In genomic region chr5:157215143-157215825, GRCh38 we compare ENCODE assay signal across 10 cellular contexts. TPM values are rescaled to one million over a fixed set of nuclear protein-coding genes. Genes with fewer than 3 reads are reported as not detected.
DNase-seq lines count a peak whose midpoint lies in the region; ATAC-seq and TF ChIP-seq lines count a peak whose summit lies in the region.
"Had no signal": no experiment of that assay in that cellular context is flagged by ENCODE, and none has a peak within 500 bp of the region (broad histone marks: within the 10 kb centered on the region; RNA-seq: fewer than 3 reads in every experiment).

No MANE protein-coding gene starts in this region.

- no peaks in the 10 kb centered on the region for H3K27me3 ChIP-seq in foreskin keratinocyte

- no peaks in the 10 kb centered on the region for H3K4me1 ChIP-seq in foreskin keratinocyte

- H3K27me3 Mint-ChIP-seq in immature natural killer cell (ENCODE audit: low read depth in 3 of 3): peaks cover 1 to 5% (median 2%) of the 10 kb centered on the region in 3 donors

- peaks cover 89 to 96% of the 10 kb centered on the region in 2 donors for H3K4me1 Mint-ChIP-seq in immature natural killer cell

- ATAC-seq in GM18867 (IDR thresholded peaks at IDR 0.05; ENCODE audit: unreplicated experiment): peak; percentile 59
- peak; percentile 47 for ATAC-seq in GM21528 (IDR thresholded peaks at IDR 0.05; ENCODE audit: low FRiP score, unreplicated experiment)
- ATAC-seq in HG03460 (IDR thresholded peaks at IDR 0.05; ENCODE audit: unreplicated experiment): peak; percentile 51
- ATAC-seq in foreskin keratinocyte: no peak

- no peak overlapping the region for H3K27ac ChIP-seq in foreskin keratinocyte

- no peak for TF ChIP-seq CTCF in foreskin keratinocyte (conservative IDR thresholded peaks at IDR 0.05)

- peak overlapping the region; percentile 83 to 91 (median 85) for H3K4me3 Mint-ChIP-seq in immature natural killer cell

- peak; percentile 72 to 75 (median 74) for DNase-seq in immature natural killer cell
- DNase-seq in NCI-H446 treated with DMSO at 0.1 percent for 48 hours (lab: John Stamatoyannopoulos, UW): no peak
- no peak for DNase-seq in HK-2 (ENCODE audit: unreplicated experiment)
- no peak for DNase-seq in foreskin keratinocyte
- no peak for DNase-seq in MV-4-11 (lab: John Stamatoyannopoulos, UW)
- DNase-seq: SHP77 had no signal

- no peaks in the 10 kb centered on the region for H3K9me3 Mint-ChIP-seq in immature natural killer cell

- peaks cover 51 to 81% (median 71%) of the 10 kb centered on the region in 3 donors for H3K36me3 Mint-ChIP-seq in immature natural killer cell

- H3K27ac Mint-ChIP-seq in immature natural killer cell: peak overlapping the region; percentile 90 to 99 (median 98)

RNA-seq across cellular contexts. Expression of gene ITK, which starts 34.6 kb away (rescaled TPM):
- polyA plus RNA-seq in immature natural killer cell (10 to 100 TPM; 38.5 to 71.9 (median 54.6) TPM), foreskin keratinocyte (not detected in 2 replicates)
- not detected in 2 replicates for total RNA-seq in foreskin keratinocyte
- total RNA-seq: osteoblast had no signal

RNA-seq across cellular contexts. Expression of gene GARIN3, which starts 49.2 kb away (rescaled TPM):
- not detected for polyA plus RNA-seq in immature natural killer cell
- total RNA-seq in foreskin keratinocyte: not detected in 2 replicates
- not detected in 2 replicates for polyA plus RNA-seq in foreskin keratinocyte
- total RNA-seq: osteoblast had no signal

RNA-seq across cellular contexts. Expression of gene CYFIP2, which starts 50.6 kb away (rescaled TPM):
- polyA plus RNA-seq in immature natural killer cell (100 to 1,000 TPM; 293 to 667 (median 513) TPM), foreskin keratinocyte (0.53 and 0.68 TPM in 2 replicates)
- 1.1 and 1.2 TPM in 2 replicates for total RNA-seq in foreskin keratinocyte

Comparison
In these comparisons a context has a peak if more than half of its experiments do, and no peak if none do; other contexts are left out.
1. DNase-seq: peak in immature natural killer cell (3 of 3); none in NCI-H446 treated with DMSO at 0.1 percent for 48 hours (single experiment), HK-2 (single experiment), foreskin keratinocyte (0 of 2) and MV-4-11 (single experiment).
2. RNA of gene ITK, which starts 34.6 kb away (polyA plus RNA-seq): 38.5 to 71.9 TPM in immature natural killer cell; not detected in foreskin keratinocyte; every median in the first group is over 10 times any median in the second.
3. RNA of gene CYFIP2, which starts 50.6 kb away (polyA plus RNA-seq): 293 to 667 TPM in immature natural killer cell; 0.53 to 0.68 TPM in foreskin keratinocyte; every median in the first group is over 100 times any median in the second.